Comparison of ENCODE assay signal across 19 cellular contexts in the genomic region with DNA sequence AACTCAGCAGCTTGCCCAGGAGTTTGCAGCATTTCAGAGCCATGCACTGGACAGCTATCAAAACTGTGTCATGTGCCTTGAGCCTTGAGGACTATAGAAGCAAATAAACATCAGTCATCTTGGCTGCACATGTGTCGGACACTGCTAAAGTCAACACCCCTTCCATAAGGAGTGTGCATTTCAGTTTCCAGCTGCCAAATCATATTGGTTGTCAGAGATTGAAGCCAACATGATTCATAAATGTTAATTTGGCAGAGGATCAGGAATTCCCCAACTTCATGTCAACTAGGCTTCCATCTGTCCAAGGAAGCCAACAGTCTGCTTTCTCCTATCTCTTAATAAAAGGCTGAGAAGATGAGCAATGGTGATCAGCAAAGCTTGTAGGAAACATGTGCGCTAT. TPM values are rescaled to one million over a fixed set of nuclear protein-coding genes. Genes with fewer than 3 reads are reported as not detected.
DNase-seq lines count a peak whose midpoint lies in the region; ATAC-seq and TF ChIP-seq lines count a peak whose summit lies in the region.
"Had no signal": no experiment of that assay in that cellular context is flagged by ENCODE, and none has a peak within 500 bp of the region (broad histone marks: within the 10 kb centered on the region; RNA-seq: fewer than 3 reads in every experiment).

No MANE protein-coding gene starts in this region.

- H3K36me3 Mint-ChIP-seq in MCF 10A (ENCODE audit: insufficient read depth, unreplicated experiment), result no peaks in the 10 kb centered on the region
- no peaks in the 10 kb centered on the region for H3K36me3 Mint-ChIP-seq in CD8-positive, alpha-beta memory T cell
- H3K36me3 Mint-ChIP-seq: activated naive CD8-positive, alpha-beta T cell treated with anti-CD3 and anti-CD28 coated beads, Interleukin-2, amount 10 ng/mL, durations not matched to agents 7 days and 5 days; CD4-positive, CD25-positive, alpha-beta regulatory T cell had no signal

- peaks cover 7% of the 10 kb centered on the region for H3K9me3 Mint-ChIP-seq in MCF 10A (ENCODE audit: unreplicated experiment)
- no peaks in the 10 kb centered on the region for H3K9me3 Mint-ChIP-seq in CD8-positive, alpha-beta memory T cell
- H3K9me3 Mint-ChIP-seq: activated T-cell treated with anti-CD3 and anti-CD28 coated beads, Interleukin-2, amount 50 U/mL, for 24 hours; IgD-negative memory B cell had no signal

- no peak overlapping the region for H3K4me3 ChIP-seq in breast epithelium
- H3K4me3 ChIP-seq in foreskin fibroblast (ENCODE audit: low read depth in 1 of 2, low read length in 2 of 2), result no peak overlapping the region
- no peak overlapping the region for H3K4me3 ChIP-seq in thyroid gland (replicated peaks in 1 of 3)
- no peak overlapping the region for H3K4me3 ChIP-seq in CD8-positive, alpha-beta memory T cell (ENCODE audit: low read length)
- H3K4me3 ChIP-seq: A549 had no signal

- H3K36me3 ChIP-seq in breast epithelium (no peaks in the 10 kb centered on the region), thyroid gland (no peaks in the 10 kb centered on the region)
- H3K36me3 ChIP-seq in CD8-positive, alpha-beta memory T cell (ENCODE audit: insufficient read depth, low read length), result no peaks in the 10 kb centered on the region

- TF ChIP-seq CTCF in MCF 10A (IDR thresholded peaks at IDR 0.05; ENCODE audit: unreplicated experiment) (no peak), breast epithelium (IDR thresholded peaks at IDR 0.05) (no peak), foreskin fibroblast (IDR thresholded peaks at IDR 0.05; ENCODE audit: low read depth, low read length) (no peak), thyroid gland (IDR thresholded peaks at IDR 0.05) (no peak)

- POLR2A ChIA-PET in MCF 10A (lab: Yijun Ruan, JAX), result interaction anchor here (0.7 to 4.3 kb wide), 11 partner anchors 14 to 71 kb away, joined by 3 to 22 read pairs (median 7); no protein-coding TSS in a partner anchor
- POLR2A ChIA-PET in CD8-positive, alpha-beta memory T cell (lab: Charles Lee), result no interaction called here

- intact Hi-C loops in MCF 10A (cut with micrococcal nuclease) (no loop called here), breast epithelium (cut with DNase I; ENCODE audit: low total_unique reads) (no loop called here), thyroid gland (cut with DNase I) (no loop called here)

- TF ChIP-seq POLR2A in breast epithelium (IDR thresholded peaks at IDR 0.05) (no peak), thyroid gland (IDR thresholded peaks at IDR 0.05) (no peak)

- H3K27me3 ChIP-seq in breast epithelium (no peaks in the 10 kb centered on the region), thyroid gland (no peaks in the 10 kb centered on the region)
- no peaks in the 10 kb centered on the region for H3K27me3 ChIP-seq in CD8-positive, alpha-beta memory T cell (ENCODE audit: insufficient read depth, low read length, poor library complexity, severe bottlenecking)

- peaks cover 25% of the 10 kb centered on the region for H3K4me1 Mint-ChIP-seq in MCF 10A (ENCODE audit: insufficient read depth, unreplicated experiment)
- no peaks in the 10 kb centered on the region for H3K4me1 Mint-ChIP-seq in CD8-positive, alpha-beta memory T cell
- H3K4me1 Mint-ChIP-seq: endodermal cell had no signal

- 68 to 75% methylated on average over 2 of the region's 2 CpGs for WGBS in thyroid gland, 2 donors

- H3K9me3 ChIP-seq in breast epithelium (no peaks in the 10 kb centered on the region), thyroid gland (no peaks in the 10 kb centered on the region)
- no peaks in the 10 kb centered on the region for H3K9me3 ChIP-seq in CD8-positive, alpha-beta memory T cell (ENCODE audit: low read length)
- H3K9me3 ChIP-seq: A549 had no signal

- H3K27ac Mint-ChIP-seq in MCF 10A (ENCODE audit: low read depth, unreplicated experiment), result peak overlapping the region; percentile 43
- H3K27ac Mint-ChIP-seq in CD8-positive, alpha-beta memory T cell, result no peak overlapping the region
- H3K27ac Mint-ChIP-seq: activated naive CD8-positive, alpha-beta T cell treated with anti-CD3 and anti-CD28 coated beads, Interleukin-2, amount 10 ng/mL, durations not matched to agents 7 days and 5 days; activated T-cell treated with anti-CD3 and anti-CD28 coated beads, Interleukin-2, amount 50 U/mL, for 24 hours; CD4-positive, CD25-positive, alpha-beta regulatory T cell; endodermal cell; IgD-negative memory B cell had no signal

- no TSS peak for BruUV-seq in MCF 10A (replicated peaks; lab: Mats Ljungman, UMichigan)

- H3K4me1 ChIP-seq in breast epithelium (no peaks in the 10 kb centered on the region), thyroid gland (peaks cover 24 to 37% of the 10 kb centered on the region in 2 donors)
- H3K4me1 ChIP-seq in CD8-positive, alpha-beta memory T cell (ENCODE audit: insufficient read depth, low read length), result no peaks in the 10 kb centered on the region
- H3K4me1 ChIP-seq: A549 had no signal

- ATAC-seq in HG03571 (IDR thresholded peaks at IDR 0.05; ENCODE audit: unreplicated experiment), result no peak
- ATAC-seq: A549, HCT116 had no signal

- H3K4me3 Mint-ChIP-seq in MCF 10A (ENCODE audit: unreplicated experiment), result no peak overlapping the region
- no peak overlapping the region for H3K4me3 Mint-ChIP-seq in CD8-positive, alpha-beta memory T cell
- H3K4me3 Mint-ChIP-seq: activated naive CD8-positive, alpha-beta T cell treated with anti-CD3 and anti-CD28 coated beads, Interleukin-2, amount 10 ng/mL, durations not matched to agents 7 days and 5 days; activated T-cell treated with anti-CD3 and anti-CD28 coated beads, Interleukin-2, amount 50 U/mL, for 24 hours; CD4-positive, CD25-positive, alpha-beta regulatory T cell; endodermal cell; IgD-negative memory B cell had no signal

- no peaks in the 10 kb centered on the region for H3K27me3 Mint-ChIP-seq in MCF 10A (ENCODE audit: insufficient read depth, unreplicated experiment)
- H3K27me3 Mint-ChIP-seq in CD8-positive, alpha-beta memory T cell, result peaks cover 10 to 16% of the 10 kb centered on the region in 2 donors
- H3K27me3 Mint-ChIP-seq: activated T-cell treated with anti-CD3 and anti-CD28 coated beads, Interleukin-2, amount 50 U/mL, for 24 hours had no signal

- H3K27ac ChIP-seq in breast epithelium (no peak overlapping the region), thyroid gland (peak overlapping the region; percentile 77 to 89 (median 83))
- H3K27ac ChIP-seq in CD8-positive, alpha-beta memory T cell (ENCODE audit: low read depth, low read length), result no peak overlapping the region
- H3K27ac ChIP-seq: A549 had no signal

- CTCF ChIA-PET in MCF 10A (lab: Yijun Ruan, JAX), result interaction anchor here (0.6 to 1.9 kb wide), 2 partner anchors 19 to 52 kb away, joined by 4 to 5 read pairs; no protein-coding TSS in a partner anchor
- CTCF ChIA-PET in CD8-positive, alpha-beta memory T cell (lab: Charles Lee), result interaction anchor here (2.1 kb wide), 1 partner anchor 10 kb away, joined by 5 read pairs; no protein-coding TSS in a partner anchor

- DNase-seq in MCF 10A (ENCODE audit: unreplicated experiment) (peak; percentile 91), breast epithelium (ENCODE audit: low spot score in 2 of 2) (no peak), amniotic epithelial cell (ENCODE audit: low read depth) (peak; percentile 52), foreskin fibroblast (peak; percentile 72 to 80), thyroid gland (peak in 1 of 2 donors; percentile 30), RKO (ENCODE audit: low spot score) (no peak)
- no peak for DNase-seq in CD8-positive, alpha-beta memory T cell
- DNase-seq: activated naive CD8-positive, alpha-beta T cell treated with anti-CD3 and anti-CD28 coated beads, Interleukin-2, amount 10 ng/mL, durations not matched to agents 7 days and 5 days; activated T-cell treated with anti-CD3 and anti-CD28 coated beads, Interleukin-2, amount 50 U/mL, for 24 hours; CD4-positive, CD25-positive, alpha-beta regulatory T cell; cerebellar nuclear complex; endodermal cell; GDM1; kidney; NCI-H1092 treated with DMSO at 0.1 percent for 48 hours had no signal

RNA-seq across cellular contexts. Expression of a gene that starts 32.8 kb away (rescaled TPM):
- total RNA-seq in MCF 10A (2022) (0.09 and 0.10 TPM in 2 replicates), breast epithelium (1 to 10 TPM; 2.6 to 4.8 (median 3.4) TPM), thyroid gland (100 to 1,000 TPM in 1 of 4 donors, 10 to 100 TPM in 3; 25.4 to 137 (median 35.3) TPM)
- total RNA-seq in CD8-positive, alpha-beta memory T cell, result not detected
- not detected for polyA plus RNA-seq in CD8-positive, alpha-beta memory T cell
- total RNA-seq: activated naive CD8-positive, alpha-beta T cell treated with anti-CD3 and anti-CD28 coated beads, Interleukin-2, amount 10 ng/mL, durations not matched to agents 7 days and 5 days; CD4-positive, CD25-positive, alpha-beta regulatory T cell had no signal
- polyA plus RNA-seq: CD4-positive, CD25-positive, alpha-beta regulatory T cell; IgD-negative memory B cell had no signal

Comparison
In these comparisons a context has a peak if more than half of its experiments do, and no peak if none do; other contexts are left out.
1. DNase-seq: peak in MCF 10A (single experiment), amniotic epithelial cell (single experiment) and foreskin fibroblast (2 of 2); none in breast epithelium (0 of 2), CD8-positive, alpha-beta memory T cell (0 of 5) and RKO (single experiment).
2. H3K27ac ChIP-seq: peak in thyroid gland (3 of 3); none in breast epithelium (0 of 2) and CD8-positive, alpha-beta memory T cell (single experiment).
3. RNA of a gene that starts 32.8 kb away (total RNA-seq): 25.4 to 137 TPM in thyroid gland; 2.6 to 4.8 TPM in breast epithelium, 0.09 to 0.10 TPM in MCF 10A and not detected in CD8-positive, alpha-beta memory T cell; every median in the first group is over 4 times any median in the second.